In the genomic region with DNA sequence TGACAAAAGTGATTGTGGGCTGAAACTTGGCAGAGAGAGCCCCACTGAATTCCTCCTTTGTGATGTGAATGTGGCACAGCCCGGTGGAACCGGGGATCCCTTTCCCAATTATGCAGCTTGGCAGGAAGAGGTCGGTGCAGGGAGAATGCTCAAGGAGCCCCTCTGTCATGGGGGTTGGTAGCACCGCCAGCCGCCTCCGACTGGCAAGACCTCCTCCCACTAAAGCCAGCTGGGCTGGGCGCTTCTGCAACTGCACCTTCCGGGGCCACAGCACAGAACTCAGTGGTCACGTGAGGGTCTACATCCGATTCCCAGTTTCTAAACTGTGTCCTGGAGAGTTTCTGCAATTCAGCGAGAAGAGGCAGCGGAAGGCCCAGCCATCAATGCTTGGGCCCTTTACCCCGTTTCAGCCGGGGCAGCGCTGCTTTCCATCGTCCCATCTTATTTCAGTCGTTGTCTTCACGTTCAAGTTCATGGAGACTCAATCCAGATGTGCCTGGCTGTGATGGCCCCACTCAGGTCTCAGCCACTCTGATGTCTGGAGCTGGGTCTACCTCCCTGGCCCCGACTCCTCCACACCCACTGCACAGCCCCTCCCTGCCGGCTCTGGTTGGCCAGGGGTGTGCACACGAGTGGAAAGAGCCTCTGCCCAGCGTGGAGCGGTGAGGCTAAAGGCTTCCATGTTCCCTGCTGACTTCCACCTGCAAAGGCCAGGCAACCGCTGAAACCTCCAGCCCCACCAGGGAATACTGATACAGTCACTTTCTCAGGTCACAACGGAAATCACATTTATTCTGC, we compare ENCODE assay signal across 15 cellular contexts. TPM values are rescaled to one million over a fixed set of nuclear protein-coding genes. Genes with fewer than 3 reads are reported as not detected.
DNase-seq lines count a peak whose midpoint lies in the region; ATAC-seq and TF ChIP-seq lines count a peak whose summit lies in the region.
"Had no signal": no experiment of that assay in that cellular context is flagged by ENCODE, and none has a peak within 500 bp of the region (broad histone marks: within the 10 kb centered on the region; RNA-seq: fewer than 3 reads in every experiment).

No MANE protein-coding gene starts in this region.

- peak overlapping the region; percentile 50 for H3K27ac Mint-ChIP-seq in neural crest cell (ENCODE audit: unreplicated experiment)
- H3K27ac Mint-ChIP-seq in activated CD4-positive, alpha-beta memory T cell treated with anti-CD3 and anti-CD28 coated beads, Interleukin-2, amount 10 ng/mL, durations not matched to agents 7 days and 5 days, result no peak overlapping the region
- H3K27ac Mint-ChIP-seq: activated naive CD4-positive, alpha-beta T cell treated with anti-CD3 and anti-CD28 coated beads for 36 hours had no signal

- intact Hi-C loops in lower leg skin (cut with DNase I; ENCODE audit: low total_unique reads), result no loop called here

- no peak for ATAC-seq in GM18873 (IDR thresholded peaks at IDR 0.05; ENCODE audit: low FRiP score, unreplicated experiment)

- peaks cover 49% of the 10 kb centered on the region for H3K4me1 Mint-ChIP-seq in neural crest cell
- H3K4me1 Mint-ChIP-seq in activated CD4-positive, alpha-beta memory T cell treated with anti-CD3 and anti-CD28 coated beads, Interleukin-2, amount 10 ng/mL, durations not matched to agents 7 days and 5 days, result no peaks in the 10 kb centered on the region

- H3K27ac ChIP-seq in AG04450 (ENCODE audit: low read depth, low read length), result peak overlapping the region; percentile 21
- H3K27ac ChIP-seq in VCaP, result peak overlapping the region; percentile 57
- H3K27ac ChIP-seq: upper lobe of left lung had no signal

- H3K36me3 Mint-ChIP-seq in neural crest cell (ENCODE audit: low read depth), result no peaks in the 10 kb centered on the region
- no peaks in the 10 kb centered on the region for H3K36me3 Mint-ChIP-seq in activated CD4-positive, alpha-beta memory T cell treated with anti-CD3 and anti-CD28 coated beads, Interleukin-2, amount 10 ng/mL, durations not matched to agents 7 days and 5 days (ENCODE audit: low read depth)

- DNase-seq in AG04450 (ENCODE audit: low read depth, low spot score) (no peak), hippocampal formation (lab: John Stamatoyannopoulos, UW) (peak; percentile 25 to 51), neural crest cell (ENCODE audit: low read depth, low spot score) (no peak), lower leg skin (ENCODE audit: low spot score in 2 of 2) (no peak), NCI-H2227 treated with DMSO at 0.1 percent for 48 hours (lab: John Stamatoyannopoulos, UW) (no peak)
- no peak for DNase-seq in activated CD4-positive, alpha-beta memory T cell treated with anti-CD3 and anti-CD28 coated beads, Interleukin-2, amount 10 ng/mL, durations not matched to agents 7 days and 5 days
- DNase-seq: ACHN; activated naive CD4-positive, alpha-beta T cell treated with anti-CD3 and anti-CD28 coated beads for 36 hours; left cardiac atrium; NCI-H1105; NCI-H446; stimulated activated CD4-positive, alpha-beta T cell treated with anti-CD3 and anti-CD28 coated beads, Interleukin-15, amount 100 ng/mL, for 24 hours had no signal

- TF ChIP-seq CTCF in AG04450 (IDR thresholded peaks at IDR 0.05; ENCODE audit: low read depth, low read length) (no peak), VCaP (conservative IDR thresholded peaks at IDR 0.05) (no peak), neural crest cell (conservative IDR thresholded peaks at IDR 0.05) (no peak), lower leg skin (IDR thresholded peaks at IDR 0.05) (no peak)

- H3K27me3 ChIP-seq in AG04450 (ENCODE audit: control insufficient read depth, insufficient read depth, low read length), result no peaks in the 10 kb centered on the region
- H3K27me3 ChIP-seq: upper lobe of left lung had no signal

- 73 to 77% methylated on average over 18 to 25 of the region's 25 CpGs for WGBS in lower leg skin, 2 donors

- H3K9me3 ChIP-seq in AG04450 (ENCODE audit: control insufficient read depth, insufficient read depth, low read length), result no peaks in the 10 kb centered on the region
- H3K9me3 ChIP-seq: upper lobe of left lung had no signal

- TF ChIP-seq POLR2A in lower leg skin (IDR thresholded peaks at IDR 0.05), result no peak

- no peak overlapping the region for H3K4me3 ChIP-seq in AG04450 (ENCODE audit: low read depth, low read length)
- H3K4me3 ChIP-seq in lower leg skin (ENCODE audit: low read depth, poor library complexity, severe bottlenecking), result no peak overlapping the region
- H3K4me3 ChIP-seq: upper lobe of left lung had no signal

- CTCF ChIA-PET in AG04450 (lab: Charles Lee), result interaction anchor here (0.8 kb wide), 1 partner anchor 65 kb away, joined by 3 read pairs; no protein-coding TSS in a partner anchor
- CTCF ChIA-PET in activated CD4-positive, alpha-beta memory T cell treated with anti-CD3 and anti-CD28 coated beads, Interleukin-2, amount 10 ng/mL, durations not matched to agents 7 days and 5 days (lab: Charles Lee), result no interaction called here

- peak overlapping the region; percentile 40 for H3K4me3 Mint-ChIP-seq in neural crest cell
- H3K4me3 Mint-ChIP-seq in activated CD4-positive, alpha-beta memory T cell treated with anti-CD3 and anti-CD28 coated beads, Interleukin-2, amount 10 ng/mL, durations not matched to agents 7 days and 5 days, result no peak overlapping the region
- H3K4me3 Mint-ChIP-seq: activated naive CD4-positive, alpha-beta T cell treated with anti-CD3 and anti-CD28 coated beads for 36 hours had no signal

- POLR2A ChIA-PET in AG04450 (lab: Yijun Ruan, JAX), result interaction anchor here (0.8 kb wide), 1 partner anchor 48 kb away, joined by 3 read pairs; no protein-coding TSS in a partner anchor
- POLR2A ChIA-PET in activated CD4-positive, alpha-beta memory T cell treated with anti-CD3 and anti-CD28 coated beads, Interleukin-2, amount 10 ng/mL, durations not matched to agents 7 days and 5 days (lab: Charles Lee), result no interaction called here

- H3K27me3 Mint-ChIP-seq in neural crest cell (ENCODE audit: low read depth), result no peaks in the 10 kb centered on the region
- H3K27me3 Mint-ChIP-seq in activated CD4-positive, alpha-beta memory T cell treated with anti-CD3 and anti-CD28 coated beads, Interleukin-2, amount 10 ng/mL, durations not matched to agents 7 days and 5 days, result peaks cover 16% of the 10 kb centered on the region

- H3K9me3 Mint-ChIP-seq in neural crest cell, result no peaks in the 10 kb centered on the region
- no peaks in the 10 kb centered on the region for H3K9me3 Mint-ChIP-seq in activated CD4-positive, alpha-beta memory T cell treated with anti-CD3 and anti-CD28 coated beads, Interleukin-2, amount 10 ng/mL, durations not matched to agents 7 days and 5 days
- H3K9me3 Mint-ChIP-seq: activated naive CD4-positive, alpha-beta T cell treated with anti-CD3 and anti-CD28 coated beads for 36 hours had no signal

RNA-seq across cellular contexts. Expression of a gene that starts 39.8 kb away (rescaled TPM):
- 0.09 and 0.36 TPM in 2 replicates for polyA plus RNA-seq in AG04450 (2011; rRNA removed)
- polyA minus RNA-seq in AG04450 (2011; rRNA and poly(A)+ RNA removed), result 0.30 TPM in 1 of 2 replicates, not detected in the other
- 1.6 and 1.7 TPM in 2 replicates for total RNA-seq in neural crest cell
- under 1 TPM in 1 of 2 experiments, not detected in 1; 0.18 TPM for total RNA-seq in activated CD4-positive, alpha-beta memory T cell treated with anti-CD3 and anti-CD28 coated beads, Interleukin-2, amount 10 ng/mL, durations not matched to agents 7 days and 5 days
- total RNA-seq in lower leg skin, result 1 to 10 TPM in 1 of 4 donors, under 1 TPM in 1, not detected in 2; 0.52 to 2.0 TPM

RNA-seq across cellular contexts. Expression of a gene that starts 53.7 kb away (rescaled TPM):
- polyA plus RNA-seq in AG04450 (2011; rRNA removed), result 25.5 and 28.6 TPM in 2 replicates
- polyA minus RNA-seq in AG04450 (2011; rRNA and poly(A)+ RNA removed), result 9.0 and 13.6 TPM in 2 replicates
- total RNA-seq in neural crest cell (6.6 and 6.7 TPM in 2 replicates), lower leg skin (10 to 100 TPM in 1 of 4 donors, 1 to 10 TPM in 3; 8.5 to 10.3 (median 9.1) TPM)
- not detected for total RNA-seq in activated CD4-positive, alpha-beta memory T cell treated with anti-CD3 and anti-CD28 coated beads, Interleukin-2, amount 10 ng/mL, durations not matched to agents 7 days and 5 days

Comparison
In these comparisons a context has a peak if more than half of its experiments do, and no peak if none do; other contexts are left out.
1. DNase-seq: peak in hippocampal formation (2 of 2); none in AG04450 (single experiment), neural crest cell (single experiment), activated CD4-positive, alpha-beta memory T cell treated with anti-CD3 and anti-CD28 coated beads, Interleukin-2, amount 10 ng/mL, durations not matched to agents 7 days and 5 days (single experiment), lower leg skin (0 of 2) and NCI-H2227 treated with DMSO at 0.1 percent for 48 hours (single experiment).